Comparison of ENCODE assay signal across 19 cellular contexts in genomic region chr14:24042733-24043132, GRCh38. TPM values are rescaled to one million over a fixed set of nuclear protein-coding genes. Genes with fewer than 3 reads are reported as not detected.
"Had no signal": no experiment of that assay in that cellular context is flagged by ENCODE, and none has a peak within 500 bp of the region (broad histone marks: within the 10 kb centered on the region; RNA-seq: fewer than 3 reads in every experiment).

No MANE protein-coding gene starts in this region.

- H3K9me3 ChIP-seq: upper lobe of right lung had no signal

- H3K4me3 Mint-ChIP-seq: activated CD4-positive, alpha-beta memory T cell treated with anti-CD3 and anti-CD28 coated beads for 36 hours; activated T-cell treated with anti-CD3 and anti-CD28 coated beads, Interleukin-2, amount 50 U/mL, for 4 hours; naive thymus-derived CD4-positive, alpha-beta T cell had no signal

- H3K79me2 ChIP-seq: hepatocyte had no signal

- H3K4me1 Mint-ChIP-seq: brain; naive thymus-derived CD4-positive, alpha-beta T cell had no signal

- H3K4me2 ChIP-seq: hepatocyte had no signal

- H3K36me3 Mint-ChIP-seq: activated CD4-positive, alpha-beta memory T cell treated with anti-CD3 and anti-CD28 coated beads for 36 hours; activated naive CD4-positive, alpha-beta T cell treated with anti-CD3 and anti-CD28 coated beads, Interleukin-2, amount 50 U/mL, for 72 hours; brain; naive thymus-derived CD4-positive, alpha-beta T cell had no signal

- DNase-seq: activated CD4-positive, alpha-beta memory T cell treated with anti-CD3 and anti-CD28 coated beads for 36 hours; activated CD4-positive, alpha-beta T cell treated with anti-CD3 and anti-CD28 coated beads for 1 hour; activated effector memory CD4-positive, alpha-beta T cell treated with anti-CD3 and anti-CD28 coated beads, Interleukin-2, amount 50 U/mL, for 16 hours; activated T-cell treated with anti-CD3 and anti-CD28 coated beads, Interleukin-2, amount 50 U/mL, for 4 hours; amniotic stem cell; effector memory CD4-positive, alpha-beta T cell; midbrain; naive thymus-derived CD4-positive, alpha-beta T cell; stimulated activated CD4-positive, alpha-beta T cell treated with anti-CD3 and anti-CD28 coated beads, Interleukin-2, amount 100 ng/mL, for 24 hours; stimulated activated naive CD4-positive, alpha-beta T cell; T1000; upper lobe of right lung had no signal

- H3K27me3 ChIP-seq: hepatocyte, upper lobe of right lung had no signal

- H3K27me3 Mint-ChIP-seq: progenitor cell of endocrine pancreas had no signal

- H3K27ac Mint-ChIP-seq: activated CD4-positive, alpha-beta memory T cell treated with anti-CD3 and anti-CD28 coated beads for 36 hours; activated naive CD4-positive, alpha-beta T cell treated with anti-CD3 and anti-CD28 coated beads, Interleukin-2, amount 50 U/mL, for 72 hours; naive thymus-derived CD4-positive, alpha-beta T cell had no signal

- H3K27ac ChIP-seq: epithelial cell of prostate, hepatocyte, upper lobe of right lung had no signal

- H3K4me3 ChIP-seq: hepatocyte, lung, upper lobe of right lung had no signal

- ATAC-seq: activated naive CD4-positive, alpha-beta T cell treated with anti-CD3 and anti-CD28 coated beads, Interleukin-2, amount 50 U/mL, for 72 hours; activated T-cell treated with anti-CD3 and anti-CD28 coated beads, Interleukin-2, amount 50 U/mL, for 4 hours; naive thymus-derived CD4-positive, alpha-beta T cell; sciatic nerve; upper lobe of right lung had no signal

- H3K36me3 ChIP-seq: upper lobe of right lung had no signal

- H3K9me3 Mint-ChIP-seq: activated CD4-positive, alpha-beta memory T cell treated with anti-CD3 and anti-CD28 coated beads for 36 hours; activated naive CD4-positive, alpha-beta T cell treated with anti-CD3 and anti-CD28 coated beads, Interleukin-2, amount 50 U/mL, for 72 hours; activated T-cell treated with anti-CD3 and anti-CD28 coated beads, Interleukin-2, amount 50 U/mL, for 4 hours; brain; naive thymus-derived CD4-positive, alpha-beta T cell had no signal

- H2AFZ ChIP-seq: hepatocyte had no signal

- H3K4me1 ChIP-seq: upper lobe of right lung had no signal

RNA-seq across cellular contexts. Expression of gene CARMIL3, which starts 9.1 kb away (rescaled TPM):
- polyA plus RNA-seq: hepatocyte; naive thymus-derived CD4-positive, alpha-beta T cell had no signal

RNA-seq across cellular contexts. Expression of gene CPNE6, which starts 28.6 kb away (rescaled TPM):
- total RNA-seq: activated CD4-positive, alpha-beta memory T cell treated with anti-CD3 and anti-CD28 coated beads for 36 hours; activated T-cell treated with anti-CD3 and anti-CD28 coated beads, Interleukin-2, amount 50 U/mL, for 4 hours; hepatocyte; lung; progenitor cell of endocrine pancreas; sciatic nerve; upper lobe of right lung had no signal
- polyA plus RNA-seq: hepatocyte; lung; naive thymus-derived CD4-positive, alpha-beta T cell had no signal
